ENCODE assay signal across 9 cellular contexts in the genomic region with DNA sequence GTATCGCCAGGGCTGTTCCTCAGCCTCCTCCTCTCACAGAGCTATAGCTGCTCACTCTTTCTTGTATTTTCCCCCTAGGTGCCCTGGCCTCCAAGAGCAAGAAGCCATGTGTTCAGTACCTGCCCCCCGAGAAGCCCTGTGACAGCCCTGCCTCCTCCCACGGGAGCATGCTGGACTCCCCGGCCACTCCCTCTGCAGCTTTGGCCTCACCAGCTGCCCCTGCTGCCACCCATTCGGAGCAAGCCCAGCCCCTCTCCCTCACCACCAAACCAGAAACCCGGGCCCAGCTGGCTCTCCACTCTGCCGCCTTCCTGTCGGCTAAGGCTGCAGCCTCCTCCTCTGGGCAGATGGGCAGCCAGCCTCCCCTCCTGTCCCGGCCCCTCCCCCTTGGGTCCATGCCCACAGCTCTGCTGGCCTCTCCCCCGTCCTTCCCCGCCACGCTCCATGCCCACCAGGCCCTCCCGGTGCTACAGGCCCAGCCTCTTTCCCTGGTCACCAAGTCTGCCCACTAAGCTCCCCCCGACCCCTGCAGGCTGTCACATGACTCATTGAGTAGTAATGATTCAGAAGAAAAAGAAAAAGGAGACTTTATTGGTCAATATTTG. TPM values are rescaled to one million over a fixed set of nuclear protein-coding genes. Genes with fewer than 3 reads are reported as not detected.
A peak's percentile ranks its signal among the peaks of the same experiment; 100 is the strongest.
DNase-seq lines count a peak whose midpoint lies in the region; ATAC-seq and TF ChIP-seq lines count a peak whose summit lies in the region.
"Had no signal": no experiment of that assay in that cellular context is flagged by ENCODE, and none has a peak within 500 bp of the region (broad histone marks: within the 10 kb centered on the region; RNA-seq: fewer than 3 reads in every experiment).

No MANE protein-coding gene starts in this region.

- no peak overlapping the region for H3K4ac ChIP-seq in mesendoderm (ENCODE audit: low read depth, low read length)

- H4K8ac ChIP-seq in mesendoderm (ENCODE audit: low read depth, low read length), result no peak overlapping the region

- no peak overlapping the region for H3K4me3 Mint-ChIP-seq in type B pancreatic cell

- no peak overlapping the region for H2BK15ac ChIP-seq in mesendoderm (replicated peaks; ENCODE audit: low read depth)

- H2BK5ac ChIP-seq in mesendoderm (ENCODE audit: low read length), result no peak overlapping the region

- no peak overlapping the region for H2BK120ac ChIP-seq in mesendoderm (ENCODE audit: low read depth, low read length)

- H3K79me1 ChIP-seq in mesendoderm (ENCODE audit: low read length), result no peaks in the 10 kb centered on the region

- no peak overlapping the region for H2AK5ac ChIP-seq in mesendoderm (ENCODE audit: low read length)

- no peak overlapping the region for H3K9ac ChIP-seq in mesendoderm (ENCODE audit: low read length)

- DNase-seq in DMS79 treated with DMSO at 0.1 percent for 48 hours (lab: John Stamatoyannopoulos, UW), result peak; percentile 9
- no peak for DNase-seq in DMS79 (lab: John Stamatoyannopoulos, UW)
- DNase-seq in NCI-H2107 treated with DMSO at 0.1 percent for 48 hours (lab: John Stamatoyannopoulos, UW; ENCODE audit: unreplicated experiment), result peak; percentile 26
- peak in 38 of 61 donors; percentile 12 to 77 (median 32) for DNase-seq in caudate nucleus (lab: John Stamatoyannopoulos, UW)
- DNase-seq in mesendoderm, result no peak
- DNase-seq in type B pancreatic cell (ENCODE audit: extremely low spot score, unreplicated experiment), result no peak

- H3K18ac ChIP-seq in mesendoderm (ENCODE audit: low read length), result no peak overlapping the region

- no peak overlapping the region for H3K27ac Mint-ChIP-seq in type B pancreatic cell

- peaks cover 9% of the 10 kb centered on the region for H3K4me1 Mint-ChIP-seq in type B pancreatic cell (ENCODE audit: unreplicated experiment)

- no peaks in the 10 kb centered on the region for H3K79me2 ChIP-seq in mesendoderm (ENCODE audit: control insufficient read depth, insufficient read depth, low read length)

- H3K36me3 ChIP-seq in mesendoderm (ENCODE audit: control insufficient read depth, insufficient read depth, low read length), result no peaks in the 10 kb centered on the region

- no peak overlapping the region for H3K4me2 ChIP-seq in mesendoderm (ENCODE audit: low read length)

- no peaks in the 10 kb centered on the region for H3K9me3 Mint-ChIP-seq in type B pancreatic cell

- TF ChIP-seq CTCF in type B pancreatic cell (conservative IDR thresholded peaks at IDR 0.05), result no peak

- H3K27ac ChIP-seq in caudate nucleus (ENCODE audit: low read depth, low read length), result peak overlapping the region; percentile 18
- no peak overlapping the region for H3K27ac ChIP-seq in mesendoderm (ENCODE audit: low read depth, low read length)
- H3K27ac ChIP-seq: 22Rv1 had no signal

- H3K27me3 ChIP-seq in mesendoderm (ENCODE audit: insufficient read depth, low read length, poor library complexity), result no peaks in the 10 kb centered on the region

- H4K5ac ChIP-seq in mesendoderm (ENCODE audit: low read length), result no peak overlapping the region

- H3K4me1 ChIP-seq in mesendoderm (ENCODE audit: control insufficient read depth, low read depth, low read length), result peaks cover 8% of the 10 kb centered on the region

- H3K4me3 ChIP-seq in mesendoderm (ENCODE audit: low read length), result no peak overlapping the region

- H3K56ac ChIP-seq in mesendoderm (ENCODE audit: low read length), result peak overlapping the region; percentile 50

- H3K36me3 Mint-ChIP-seq in type B pancreatic cell, result peaks cover 18% of the 10 kb centered on the region

- no peak overlapping the region for H3K23ac ChIP-seq in mesendoderm (ENCODE audit: low read length)

- ATAC-seq in HG03565 (IDR thresholded peaks at IDR 0.05; ENCODE audit: unreplicated experiment) (no peak), GM18505 (IDR thresholded peaks at IDR 0.05; ENCODE audit: unreplicated experiment) (no peak)

- no peak for TF ChIP-seq POLR2A in GM18505 (IDR thresholded peaks at IDR 0.05; ENCODE audit: borderline replicate concordance, extremely low read depth, insufficient read depth, insufficient read length)

- WGBS in mesendoderm (ENCODE audit: extremely low coverage, insufficient coverage, low lambda C conversion rate), result no CpG with 5 or more reads among the region's 14 CpGs

- no peaks in the 10 kb centered on the region for H3K27me3 Mint-ChIP-seq in type B pancreatic cell

RNA-seq across cellular contexts. Expression of gene TGOLN2, which starts 18.7 kb away (rescaled TPM):
- 40.7 TPM for polyA plus RNA-seq in mesendoderm (2013, experiment 1 of 2)
- polyA plus RNA-seq in mesendoderm (2013, experiment 2 of 2), result 39.8 TPM
- 54.0 and 65.3 TPM in 2 replicates for total RNA-seq in type B pancreatic cell (ENCODE audit: low replicate concordance)

RNA-seq across cellular contexts. Expression of gene RETSAT, which starts 45.3 kb away (rescaled TPM):
- polyA plus RNA-seq in mesendoderm (2013, experiment 1 of 2), result 6.9 TPM
- 7.5 TPM for polyA plus RNA-seq in mesendoderm (2013, experiment 2 of 2)
- 31.3 and 39.8 TPM in 2 replicates for total RNA-seq in type B pancreatic cell (ENCODE audit: low replicate concordance)

RNA-seq across cellular contexts. Expression of gene ELMOD3, which starts 45.5 kb away (rescaled TPM):
- 5.0 TPM for polyA plus RNA-seq in mesendoderm (2013, experiment 1 of 2)
- 4.7 TPM for polyA plus RNA-seq in mesendoderm (2013, experiment 2 of 2)
- total RNA-seq in type B pancreatic cell (ENCODE audit: low replicate concordance), result 14.6 and 22.2 TPM in 2 replicates

Comparison
In these comparisons a context has a peak if more than half of its experiments do, and no peak if none do; other contexts are left out.
1. DNase-seq: peak in DMS79 treated with DMSO at 0.1 percent for 48 hours (single experiment), NCI-H2107 treated with DMSO at 0.1 percent for 48 hours (single experiment) and caudate nucleus (38 of 61); none in DMS79 (single experiment), mesendoderm (single experiment) and type B pancreatic cell (single experiment).